Comparison of ENCODE assay signal across 8 cellular contexts in genomic region chr19:47863514-47863936, GRCh38. TPM values are rescaled to one million over a fixed set of nuclear protein-coding genes. Genes with fewer than 3 reads are reported as not detected.
DNase-seq lines count a peak whose midpoint lies in the region; ATAC-seq, FAIRE-seq and TF ChIP-seq lines count a peak whose summit lies in the region.

No MANE protein-coding gene starts in this region.

- no peak overlapping the region for H3K4me3 ChIP-seq in testis

- FAIRE-seq in frontal cortex (lab: Jason Lieb, UNC), result no peak

- 4 to 14% methylated on average over 14 of the region's 14 CpGs for WGBS in testis, 2 donors

- intact Hi-C loops in testis (cut with DNase I; ENCODE audit: low total_unique reads), result no loop called here

- no peak for ATAC-seq in HG03280 (IDR thresholded peaks at IDR 0.05; ENCODE audit: unreplicated experiment)

- no peaks in the 10 kb centered on the region for H3K27me3 ChIP-seq in testis

- peak; percentile 55 for DNase-seq in DMS153 treated with DMSO at 0.1 percent for 48 hours (lab: John Stamatoyannopoulos, UW; ENCODE audit: unreplicated experiment)
- peak; percentile 69 to 70 for DNase-seq in Kasumi-1 (lab: John Stamatoyannopoulos, UW)
- DNase-seq in SHP77 (lab: John Stamatoyannopoulos, UW), result peak; percentile 64 to 71
- peak; percentile 38 for DNase-seq in activated gamma-delta T cell (lab: John Stamatoyannopoulos, UW)
- DNase-seq in frontal cortex (ENCODE audit: low spot score in 2 of 2), result peak; percentile 70 to 86
- peak; percentile 31 for DNase-seq in occipital lobe (lab: John Stamatoyannopoulos, UW)
- DNase-seq in testis, result peak; percentile 92

- no peak for TF ChIP-seq POLR2A in testis (IDR thresholded peaks at IDR 0.05)

- H3K4me1 ChIP-seq in testis, result no peaks in the 10 kb centered on the region

- TF ChIP-seq CTCF in testis (IDR thresholded peaks at IDR 0.05), result peak; percentile 86 to 99 (median 89)

- H3K27ac ChIP-seq in testis, result peak overlapping the region in 1 of 2 donors; percentile 36

- no peaks in the 10 kb centered on the region for H3K9me3 ChIP-seq in testis

- no peaks in the 10 kb centered on the region for H3K36me3 ChIP-seq in testis (ENCODE audit: low read depth, missing control alignments)

RNA-seq across cellular contexts. Expression of gene TPRX2, which starts 4.5 kb away (rescaled TPM):
- total RNA-seq in frontal cortex, result not detected
- total RNA-seq in occipital lobe, result not detected
- under 1 TPM; 0.37 to 0.63 TPM for total RNA-seq in testis
- 0.53 TPM for polyA plus RNA-seq in testis (ENCODE audit: insufficient read depth, low read depth, low replicate concordance)

RNA-seq across cellular contexts. Expression of gene SULT2A1, which starts 22.6 kb away (rescaled TPM):
- total RNA-seq in frontal cortex, result not detected
- not detected for total RNA-seq in occipital lobe
- 1 to 10 TPM in 1 of 2 donors, under 1 TPM in 1; 0.24 to 1.2 TPM for total RNA-seq in testis
- polyA plus RNA-seq in testis (ENCODE audit: insufficient read depth, low read depth, low replicate concordance), result 2.3 TPM

RNA-seq across cellular contexts. Expression of gene CRX, which starts 41.8 kb away (rescaled TPM):
- total RNA-seq in frontal cortex, result not detected
- not detected for total RNA-seq in occipital lobe
- under 1 TPM; 0.12 to 0.55 TPM for total RNA-seq in testis
- polyA plus RNA-seq in testis (ENCODE audit: insufficient read depth, low read depth, low replicate concordance), result not detected

RNA-seq across cellular contexts. Expression of gene TPRX1, which starts 59.2 kb away (rescaled TPM):
- total RNA-seq in frontal cortex, result not detected
- total RNA-seq in occipital lobe, result not detected
- total RNA-seq in testis, result under 1 TPM; 0.55 to 0.62 TPM
- 1.2 TPM for polyA plus RNA-seq in testis (ENCODE audit: insufficient read depth, low read depth, low replicate concordance)

Comparison
In these comparisons a context has a peak if more than half of its experiments do, and no peak if none do; other contexts are left out.
1. DNase-seq: peak in every context shown above with its lines; median percentile 92 in testis; 78 in frontal cortex; 70 in Kasumi-1; 68 in SHP77; 55 in DMS153 treated with DMSO at 0.1 percent for 48 hours; 38 in activated gamma-delta T cell; 31 in occipital lobe.